ENCODE assay signal across 1 cellular context in genomic region chr17:1718362-1719165, GRCh38.
TF ChIP-seq lines count a peak whose summit lies in the region.

No MANE protein-coding gene starts in this region.

TF ChIP-seq in IMR-90, 13 proteins besides CTCF, POLR2A, EP300 and RAD21 (continued from another document):
- TF ChIP-seq CHD1 (IDR thresholded peaks at IDR 0.05; ENCODE audit: low read depth, low read length) (no peak), RCOR1 (IDR thresholded peaks at IDR 0.05; ENCODE audit: insufficient replicate concordance, low read length) (no peak), MAFK (IDR thresholded peaks at IDR 0.05; ENCODE audit: low read depth, low read length) (no peak), BHLHE40 (IDR thresholded peaks at IDR 0.05; ENCODE audit: low read depth, low read length) (no peak), FOS (IDR thresholded peaks at IDR 0.05; ENCODE audit: low read depth, low read length) (no peak), NFE2L2 (IDR thresholded peaks at IDR 0.05; ENCODE audit: low read depth, low read length) (no peak), USF2 (IDR thresholded peaks at IDR 0.05; ENCODE audit: low read depth, low read length) (no peak), SMC3 (IDR thresholded peaks at IDR 0.05; ENCODE audit: low read depth, low read length) (no peak)
TF ChIP-seq in IMR-90: peak in this region for 0.
